1 cellular context compared by ENCODE assay signal in the genomic region with DNA sequence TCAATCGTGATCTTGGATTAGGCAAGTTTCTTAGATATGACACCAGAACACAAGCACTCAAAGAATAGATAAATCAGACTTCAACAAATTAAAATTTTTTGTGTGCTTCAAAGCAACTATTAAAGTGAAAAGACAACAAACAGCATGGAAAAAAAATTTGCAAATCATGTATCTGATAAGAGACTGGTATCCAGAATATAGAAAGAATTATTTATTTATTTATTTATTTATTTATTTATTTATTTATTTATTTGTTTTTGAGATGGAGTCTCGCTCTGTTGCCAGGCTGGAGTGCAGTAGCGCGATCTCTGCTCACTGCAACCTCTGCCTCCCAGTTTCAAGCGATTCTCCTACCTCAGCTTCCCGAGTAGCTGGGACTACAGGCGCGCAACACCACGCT. TPM values are rescaled to one million over a fixed set of nuclear protein-coding genes. Genes with fewer than 3 reads are reported as not detected.
"Had no signal": no experiment of that assay in that cellular context is flagged by ENCODE, and none has a peak within 500 bp of the region (broad histone marks: within the 10 kb centered on the region; RNA-seq: fewer than 3 reads in every experiment).

No MANE protein-coding gene starts in this region.

RNA-seq across cellular contexts. Expression of gene PCAT6, which starts 18.5 kb away (rescaled TPM):
- total RNA-seq: GM23248 had no signal
